In genomic region chr20:1809121-1809520, GRCh38 we compare ENCODE assay signal across 2 cellular contexts.
TF ChIP-seq lines count a peak whose summit lies in the region.

No MANE protein-coding gene starts in this region.

TF ChIP-seq in IMR-90, 13 proteins besides CTCF, POLR2A, EP300 and RAD21 (continued from another document):
- TF ChIP-seq ELK1 (IDR thresholded peaks at IDR 0.05; ENCODE audit: borderline replicate concordance, low read depth, low read length) (no peak), BHLHE40 (IDR thresholded peaks at IDR 0.05; ENCODE audit: low read depth, low read length) (no peak), CHD1 (IDR thresholded peaks at IDR 0.05; ENCODE audit: low read depth, low read length) (no peak), FOS (IDR thresholded peaks at IDR 0.05; ENCODE audit: low read depth, low read length) (peak; percentile 81), USF2 (IDR thresholded peaks at IDR 0.05; ENCODE audit: low read depth, low read length) (no peak), RFX5 (IDR thresholded peaks at IDR 0.05; ENCODE audit: low read depth, low read length) (no peak), NFE2L2 (IDR thresholded peaks at IDR 0.05; ENCODE audit: low read depth, low read length) (no peak), SMC3 (IDR thresholded peaks at IDR 0.05; ENCODE audit: low read depth, low read length) (no peak), RCOR1 (IDR thresholded peaks at IDR 0.05; ENCODE audit: insufficient replicate concordance, low read length) (no peak), CEBPB (IDR thresholded peaks at IDR 0.05; ENCODE audit: low read depth, low read length) (peak; percentile 14; the same call in 1 of the 2 replicates), MXI1 (IDR thresholded peaks at IDR 0.05; ENCODE audit: borderline replicate concordance, low read depth, low read length) (no peak)

TF ChIP-seq in GM12878, 131 proteins besides CTCF, POLR2A, EP300 and RAD21 (continued from another document):
- TF ChIP-seq CBX5 (IDR thresholded peaks at IDR 0.05; ENCODE audit: low read depth) (no peak), RUNX3 (IDR thresholded peaks at IDR 0.05; ENCODE audit: low read length) (no peak), SPI1 (IDR thresholded peaks at IDR 0.05; ENCODE audit: borderline replicate concordance, insufficient read depth, low read depth, low read length) (no peak), IRF4 (IDR thresholded peaks at IDR 0.05; ENCODE audit: low read depth, low read length) (peak; percentile 67; the same call in 1 of the 2 replicates), MTA2 (IDR thresholded peaks at IDR 0.05; ENCODE audit: low read depth) (no peak), ATF7 (IDR thresholded peaks at IDR 0.05; ENCODE audit: low read depth) (no peak), JUNB (IDR thresholded peaks at IDR 0.05) (peak; percentile 59)
TF ChIP-seq in GM12878: peak in this region for 3.
